10 cellular contexts compared by ENCODE assay signal in genomic region chr6:7129360-7129759, GRCh38. TPM values are rescaled to one million over a fixed set of nuclear protein-coding genes. Genes with fewer than 3 reads are reported as not detected.
DNase-seq lines count a peak whose midpoint lies in the region; ATAC-seq and TF ChIP-seq lines count a peak whose summit lies in the region.
"Had no signal": no experiment of that assay in that cellular context is flagged by ENCODE, and none has a peak within 500 bp of the region (broad histone marks: within the 10 kb centered on the region; RNA-seq: fewer than 3 reads in every experiment).

No MANE protein-coding gene starts in this region.

- no peaks in the 10 kb centered on the region for H3K36me3 ChIP-seq in left lung
- H3K36me3 ChIP-seq in suprapubic skin = no peaks in the 10 kb centered on the region

- peak; percentile 27 for ATAC-seq in left lung

- no peaks in the 10 kb centered on the region for H3K27me3 Mint-ChIP-seq in activated T-cell treated with anti-CD3 and anti-CD28 coated beads, Interleukin-2, amount 50 U/mL, for 24 hours
- no peaks in the 10 kb centered on the region for H3K27me3 Mint-ChIP-seq in activated naive CD8-positive, alpha-beta T cell

- H3K27ac Mint-ChIP-seq in activated T-cell treated with anti-CD3 and anti-CD28 coated beads, Interleukin-2, amount 50 U/mL, for 24 hours = peak overlapping the region; percentile 82
- H3K27ac Mint-ChIP-seq in activated naive CD8-positive, alpha-beta T cell = peak overlapping the region; percentile 88

- no peak overlapping the region for H3K4me3 Mint-ChIP-seq in activated T-cell treated with anti-CD3 and anti-CD28 coated beads, Interleukin-2, amount 50 U/mL, for 24 hours
- peak overlapping the region; percentile 62 for H3K4me3 Mint-ChIP-seq in activated naive CD8-positive, alpha-beta T cell

- TF ChIP-seq POLR2A in suprapubic skin (IDR thresholded peaks at IDR 0.05) = no peak

- no peak for TF ChIP-seq EP300 in suprapubic skin (IDR thresholded peaks at IDR 0.05)

- no peak for DNase-seq in activated T-cell treated with anti-CD3 and anti-CD28 coated beads, Interleukin-2, amount 50 U/mL, for 24 hours
- DNase-seq in activated T-cell treated with anti-CD3 and anti-CD28 coated beads for 4 hours (no peak), left lung (no peak), suprapubic skin (ENCODE audit: low spot score in 2 of 2) (no peak), AG08395 (ENCODE audit: low spot score) (no peak), superior temporal gyrus (ENCODE audit: extremely low spot score) (no peak)
- DNase-seq in activated effector memory CD4-positive, alpha-beta T cell treated with anti-CD3 and anti-CD28 coated beads, Interleukin-2, amount 50 U/mL, for 16 hours = no peak
- DNase-seq: amniotic stem cell, kidney glomerular epithelial cell had no signal

- peaks cover 90% of the 10 kb centered on the region for H3K4me1 Mint-ChIP-seq in activated T-cell treated with anti-CD3 and anti-CD28 coated beads, Interleukin-2, amount 50 U/mL, for 24 hours (ENCODE audit: low read depth)
- peaks cover 90% of the 10 kb centered on the region for H3K4me1 Mint-ChIP-seq in activated naive CD8-positive, alpha-beta T cell (ENCODE audit: low read depth)

- H3K4me3 ChIP-seq in left lung (no peak overlapping the region), suprapubic skin (no peak overlapping the region)

- 46% methylated on average over 6 of the region's 6 CpGs for WGBS in suprapubic skin

- H3K27me3 ChIP-seq in left lung (no peaks in the 10 kb centered on the region), suprapubic skin (no peaks in the 10 kb centered on the region)

- peak overlapping the region; percentile 65 to 73 for H3K27ac ChIP-seq in left lung
- H3K27ac ChIP-seq in suprapubic skin = peak overlapping the region; percentile 88

- H3K9me3 Mint-ChIP-seq in activated T-cell treated with anti-CD3 and anti-CD28 coated beads, Interleukin-2, amount 50 U/mL, for 24 hours = no peaks in the 10 kb centered on the region
- H3K9me3 Mint-ChIP-seq in activated naive CD8-positive, alpha-beta T cell (ENCODE audit: low read depth) = no peaks in the 10 kb centered on the region

- intact Hi-C loops in left lung (cut with DNase I) = no loop called here

- TF ChIP-seq CTCF in left lung (IDR thresholded peaks at IDR 0.05) = no peak
- no peak for TF ChIP-seq CTCF in suprapubic skin (IDR thresholded peaks at IDR 0.05)

- H3K9me3 ChIP-seq in left lung = no peaks in the 10 kb centered on the region
- H3K9me3 ChIP-seq in suprapubic skin = no peaks in the 10 kb centered on the region

- H3K36me3 Mint-ChIP-seq in activated T-cell treated with anti-CD3 and anti-CD28 coated beads, Interleukin-2, amount 50 U/mL, for 24 hours (ENCODE audit: low read depth) = peaks cover 58% of the 10 kb centered on the region
- H3K36me3 Mint-ChIP-seq in activated naive CD8-positive, alpha-beta T cell = peaks cover 6% of the 10 kb centered on the region

- H3K4me1 ChIP-seq in left lung (peaks cover 4 to 88% of the 10 kb centered on the region in 2 donors), suprapubic skin (peaks cover 31% of the 10 kb centered on the region)

RNA-seq across cellular contexts. Expression of gene RREB1, which starts 21.6 kb away (rescaled TPM):
- 10 to 100 TPM; 49.3 to 54.0 TPM for total RNA-seq in left lung
- 100 to 1,000 TPM in 1 of 4 donors, 10 to 100 TPM in 3; 56.2 to 102 (median 62.6) TPM for total RNA-seq in suprapubic skin
